In the genomic region with DNA sequence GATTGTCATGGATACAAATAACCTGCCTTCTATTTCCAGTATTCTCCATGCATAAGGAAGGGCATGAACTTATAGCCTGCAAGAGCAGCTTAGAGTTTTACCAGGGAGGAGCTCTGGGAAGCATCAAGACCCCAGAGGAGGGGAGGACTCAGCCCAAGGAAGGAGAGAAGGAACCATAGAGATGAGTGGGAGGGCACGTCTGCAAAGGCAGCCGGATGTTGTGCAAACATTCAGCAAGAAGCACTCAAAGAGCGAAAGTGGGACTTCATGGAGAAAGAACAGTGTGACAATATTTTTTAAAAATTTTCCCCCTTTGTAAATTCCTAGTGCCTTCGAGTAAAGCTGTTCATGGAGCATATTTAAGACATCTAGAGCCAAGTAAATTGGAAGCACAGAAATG, we compare ENCODE assay signal across 11 cellular contexts.
A peak's percentile ranks its signal among the peaks of the same experiment; 100 is the strongest.
DNase-seq lines count a peak whose midpoint lies in the region; ATAC-seq and TF ChIP-seq lines count a peak whose summit lies in the region.
"Had no signal": no experiment of that assay in that cellular context is flagged by ENCODE, and none has a peak within 500 bp of the region (broad histone marks: within the 10 kb centered on the region; RNA-seq: fewer than 3 reads in every experiment).

No MANE protein-coding gene starts in this region.

- TF ChIP-seq CTCF in left ventricle myocardium inferior (IDR thresholded peaks at IDR 0.05; ENCODE audit: borderline replicate concordance): no peak

- DNase-seq in Right ventricle myocardium superior (no peak), cardiac septum (ENCODE audit: low spot score) (no peak), left ventricle myocardium inferior (no peak), EL (no peak), DMS53 treated with DMSO at 0.1 percent for 48 hours (lab: John Stamatoyannopoulos, UW; ENCODE audit: unreplicated experiment) (no peak)
- peak; percentile 37 for DNase-seq in activated CD4-positive, alpha-beta T cell treated with anti-CD3 and anti-CD28 coated beads for 48 hours
- DNase-seq: mammary epithelial cell, NCI-H187 had no signal

- peak; percentile 46 for ATAC-seq in Right ventricle myocardium superior (ENCODE audit: poor library complexity)
- ATAC-seq in HG03457 (IDR thresholded peaks at IDR 0.05; ENCODE audit: unreplicated experiment): no peak
- ATAC-seq: SK-N-SH treated with all-trans-retinoic acid at 6 μM for 48 hours had no signal

- no peaks in the 10 kb centered on the region for H3K9me3 ChIP-seq in left ventricle myocardium inferior (replicated peaks)
- H3K9me3 ChIP-seq in thymus (ENCODE audit: control insufficient read depth): no peaks in the 10 kb centered on the region

- peak overlapping the region; percentile 76 for H3K27ac ChIP-seq in left ventricle myocardium inferior (replicated peaks)
- peak overlapping the region; percentile 68 for H3K27ac ChIP-seq in thymus (ENCODE audit: low read depth)

- WGBS in thymus: 66% methylated on average over 4 of the region's 4 CpGs

- intact Hi-C loops in Right ventricle myocardium superior (cut with DNase I) (no loop called here), cardiac septum (cut with DNase I) (loop anchor here (5.0 kb wide), 1 partner anchor 278 kb away; no protein-coding TSS in a partner anchor), left ventricle myocardium inferior (cut with micrococcal nuclease) (loop anchor here (10.0 kb wide), 1 partner anchor 265 kb away; the partner anchor contains the start of gene PTGER4)

- H3K4me3 ChIP-seq in left ventricle myocardium inferior: no peak overlapping the region
- H3K4me3 ChIP-seq in thymus (ENCODE audit: low read length): no peak overlapping the region

- no peaks in the 10 kb centered on the region for H3K36me3 ChIP-seq in left ventricle myocardium inferior
- no peaks in the 10 kb centered on the region for H3K36me3 ChIP-seq in thymus (ENCODE audit: control insufficient read depth, insufficient read depth)

- H3K27me3 ChIP-seq in left ventricle myocardium inferior (ENCODE audit: low read depth) (no peaks in the 10 kb centered on the region), thymus (ENCODE audit: control insufficient read depth, insufficient read depth) (no peaks in the 10 kb centered on the region)

- H3K4me1 ChIP-seq in left ventricle myocardium inferior: peaks cover 46% of the 10 kb centered on the region
- peaks cover 24% of the 10 kb centered on the region for H3K4me1 ChIP-seq in thymus (ENCODE audit: control insufficient read depth, insufficient read depth, low read length)
